ENCODE assay signal across 22 cellular contexts in genomic region chr10:43286076-43286805, GRCh38. TPM values are rescaled to one million over a fixed set of nuclear protein-coding genes. Genes with fewer than 3 reads are reported as not detected.
DNase-seq lines count a peak whose midpoint lies in the region; ATAC-seq and TF ChIP-seq lines count a peak whose summit lies in the region.
"Had no signal": no experiment of that assay in that cellular context is flagged by ENCODE, and none has a peak within 500 bp of the region (broad histone marks: within the 10 kb centered on the region; RNA-seq: fewer than 3 reads in every experiment).

No MANE protein-coding gene starts in this region.

- no peaks in the 10 kb centered on the region for H3K9me3 Mint-ChIP-seq in activated naive CD8-positive, alpha-beta T cell (ENCODE audit: low read depth)
- H3K9me3 Mint-ChIP-seq in activated naive CD8-positive, alpha-beta T cell treated with anti-CD3 and anti-CD28 coated beads for 36 hours, result no peaks in the 10 kb centered on the region
- H3K9me3 Mint-ChIP-seq in activated CD4-positive, alpha-beta memory T cell treated with anti-CD3 and anti-CD28 coated beads, Interleukin-2, amount 10 ng/mL, durations not matched to agents 7 days and 5 days, result no peaks in the 10 kb centered on the region
- H3K9me3 Mint-ChIP-seq in memory B cell (no peaks in the 10 kb centered on the region), glutamatergic neuron (ENCODE audit: unreplicated experiment) (peaks cover 4% of the 10 kb centered on the region)
- H3K9me3 Mint-ChIP-seq: stimulated activated naive B cell treated with anti-CD40 and anti-IgM and Interleukin-4, amounts not matched to agents 10 μg/mL and 1 μg/mL and 100 μg/mL, for 72 hours had no signal

- H3K4me1 Mint-ChIP-seq in activated naive CD8-positive, alpha-beta T cell (ENCODE audit: low read depth), result peaks cover 27% of the 10 kb centered on the region
- H3K4me1 Mint-ChIP-seq in activated naive CD8-positive, alpha-beta T cell treated with anti-CD3 and anti-CD28 coated beads for 36 hours, result peaks cover 18% of the 10 kb centered on the region
- peaks cover 51% of the 10 kb centered on the region for H3K4me1 Mint-ChIP-seq in activated CD4-positive, alpha-beta memory T cell treated with anti-CD3 and anti-CD28 coated beads, Interleukin-2, amount 10 ng/mL, durations not matched to agents 7 days and 5 days
- H3K4me1 Mint-ChIP-seq in memory B cell (peaks cover 13% of the 10 kb centered on the region), glutamatergic neuron (ENCODE audit: low read depth, unreplicated experiment) (peaks cover 2% of the 10 kb centered on the region)

- no peaks in the 10 kb centered on the region for H3K9me3 ChIP-seq in PC-3 (ENCODE audit: low read length)
- H3K9me3 ChIP-seq: esophagus muscularis mucosa, gastrocnemius medialis, Peyer's patch had no signal

- H3K36me3 ChIP-seq in PC-3 (ENCODE audit: low read depth, low read length), result no peaks in the 10 kb centered on the region
- H3K36me3 ChIP-seq: esophagus muscularis mucosa, gastrocnemius medialis, Peyer's patch had no signal

- H3K27ac ChIP-seq in PC-3 (ENCODE audit: low read length), result no peak overlapping the region
- H3K27ac ChIP-seq: esophagus muscularis mucosa, gastrocnemius medialis, KMS-11 had no signal

- H3K79me2 ChIP-seq in PC-3 (ENCODE audit: low read length), result no peaks in the 10 kb centered on the region

- H3K27me3 Mint-ChIP-seq in activated naive CD8-positive, alpha-beta T cell, result peaks cover 6% of the 10 kb centered on the region
- H3K27me3 Mint-ChIP-seq in activated naive CD8-positive, alpha-beta T cell treated with anti-CD3 and anti-CD28 coated beads for 36 hours, result no peaks in the 10 kb centered on the region
- H3K27me3 Mint-ChIP-seq in activated CD4-positive, alpha-beta memory T cell treated with anti-CD3 and anti-CD28 coated beads, Interleukin-2, amount 10 ng/mL, durations not matched to agents 7 days and 5 days, result peaks cover 14% of the 10 kb centered on the region
- H3K27me3 Mint-ChIP-seq in memory B cell (peaks cover 11% of the 10 kb centered on the region), glutamatergic neuron (ENCODE audit: unreplicated experiment) (peaks cover 6% of the 10 kb centered on the region)

- no peak overlapping the region for H3K4me2 ChIP-seq in PC-3 (ENCODE audit: low read length)
- H3K4me2 ChIP-seq: KMS-11 had no signal

- H3K9ac ChIP-seq in PC-3 (ENCODE audit: low read length), result no peak overlapping the region
- H3K9ac ChIP-seq: KMS-11 had no signal

- peak overlapping the region; percentile 76 for H3K4me3 Mint-ChIP-seq in activated naive CD8-positive, alpha-beta T cell
- no peak overlapping the region for H3K4me3 Mint-ChIP-seq in activated naive CD8-positive, alpha-beta T cell treated with anti-CD3 and anti-CD28 coated beads for 36 hours
- H3K4me3 Mint-ChIP-seq in activated CD4-positive, alpha-beta memory T cell treated with anti-CD3 and anti-CD28 coated beads, Interleukin-2, amount 10 ng/mL, durations not matched to agents 7 days and 5 days, result no peak overlapping the region
- no peak overlapping the region for H3K4me3 Mint-ChIP-seq in memory B cell
- H3K4me3 Mint-ChIP-seq in glutamatergic neuron (ENCODE audit: unreplicated experiment), result no peak overlapping the region
- H3K4me3 Mint-ChIP-seq: stimulated activated naive B cell treated with anti-CD40 and anti-IgM and Interleukin-4, amounts not matched to agents 10 μg/mL and 1 μg/mL and 100 μg/mL, for 72 hours had no signal

- H3F3A ChIP-seq in PC-3 (ENCODE audit: low read length, unreplicated experiment), result no peaks in the 10 kb centered on the region

- no peak overlapping the region for H3K4me3 ChIP-seq in PC-3 (ENCODE audit: low read length)
- H3K4me3 ChIP-seq: esophagus muscularis mucosa, gastrocnemius medialis, Peyer's patch, skin epidermis had no signal

- intact Hi-C loops in PC-3 (cut with micrococcal nuclease), result loop anchor here (10.0 kb wide), 1 partner anchor 141 kb away; no protein-coding TSS in a partner anchor

- H3K36me3 Mint-ChIP-seq in activated naive CD8-positive, alpha-beta T cell, result no peaks in the 10 kb centered on the region
- H3K36me3 Mint-ChIP-seq in activated naive CD8-positive, alpha-beta T cell treated with anti-CD3 and anti-CD28 coated beads for 36 hours, result no peaks in the 10 kb centered on the region
- H3K36me3 Mint-ChIP-seq in activated CD4-positive, alpha-beta memory T cell treated with anti-CD3 and anti-CD28 coated beads, Interleukin-2, amount 10 ng/mL, durations not matched to agents 7 days and 5 days (ENCODE audit: low read depth), result no peaks in the 10 kb centered on the region
- H3K36me3 Mint-ChIP-seq in memory B cell (no peaks in the 10 kb centered on the region), glutamatergic neuron (ENCODE audit: unreplicated experiment) (no peaks in the 10 kb centered on the region)
- H3K36me3 Mint-ChIP-seq: stimulated activated naive B cell treated with anti-CD40 and anti-IgM and Interleukin-4, amounts not matched to agents 10 μg/mL and 1 μg/mL and 100 μg/mL, for 72 hours had no signal

- POLR2A ChIA-PET in activated CD4-positive, alpha-beta memory T cell treated with anti-CD3 and anti-CD28 coated beads, Interleukin-2, amount 10 ng/mL, durations not matched to agents 7 days and 5 days (lab: Charles Lee), result interaction anchor here (1.8 to 2.4 kb wide), 6 partner anchors 8 to 165 kb away, joined by 4 to 10 read pairs (median 7); partner anchors contain the start of gene RASGEF1A
- POLR2A ChIA-PET in PC-3 (lab: Charles Lee; ENCODE audit: unreplicated experiment), result no interaction called here

- peak overlapping the region; percentile 88 for H3K27ac Mint-ChIP-seq in activated naive CD8-positive, alpha-beta T cell
- no peak overlapping the region for H3K27ac Mint-ChIP-seq in activated naive CD8-positive, alpha-beta T cell treated with anti-CD3 and anti-CD28 coated beads for 36 hours
- peak overlapping the region; percentile 88 for H3K27ac Mint-ChIP-seq in activated CD4-positive, alpha-beta memory T cell treated with anti-CD3 and anti-CD28 coated beads, Interleukin-2, amount 10 ng/mL, durations not matched to agents 7 days and 5 days
- H3K27ac Mint-ChIP-seq in memory B cell (peak overlapping the region; percentile 90), glutamatergic neuron (ENCODE audit: unreplicated experiment) (no peak overlapping the region)
- H3K27ac Mint-ChIP-seq: stimulated activated naive B cell treated with anti-CD40 and anti-IgM and Interleukin-4, amounts not matched to agents 10 μg/mL and 1 μg/mL and 100 μg/mL, for 72 hours had no signal

- DNase-seq in activated naive CD8-positive, alpha-beta T cell treated with anti-CD3 and anti-CD28 coated beads for 36 hours, result no peak
- no peak for DNase-seq in activated CD4-positive, alpha-beta memory T cell treated with anti-CD3 and anti-CD28 coated beads, Interleukin-2, amount 10 ng/mL, durations not matched to agents 7 days and 5 days
- DNase-seq in memory B cell (ENCODE audit: low spot score in 2 of 2) (no peak), PC-3 (no peak), amygdala (lab: John Stamatoyannopoulos, UW) (no peak), glutamatergic neuron (no peak)
- DNase-seq: activated gamma-delta T cell; Calu3; effector CD4-positive, alpha-beta T cell; gastrocnemius medialis; hypothalamus; NCI-H146; NCI-H510A treated with DMSO at 0.1 percent for 48 hours; nucleus accumbens; stimulated activated CD4-positive, alpha-beta T cell treated with anti-CD3 and anti-CD28 coated beads, Interleukin-2, amount 100 ng/mL, for 24 hours; stimulated activated naive B cell treated with anti-CD40 and anti-IgM and Interleukin-4, amounts not matched to agents 10 μg/mL and 1 μg/mL and 100 μg/mL, for 72 hours had no signal

- TF ChIP-seq CTCF in PC-3 (conservative IDR thresholded peaks at IDR 0.05; ENCODE audit: low read depth, low read length) (no peak), glutamatergic neuron (IDR thresholded peaks at IDR 0.05; ENCODE audit: partially characterized antibody, unreplicated experiment) (no peak)

- no peak overlapping the region for H2AFZ ChIP-seq in PC-3 (ENCODE audit: low read length)

- H4K20me1 ChIP-seq in PC-3 (ENCODE audit: low read length), result no peaks in the 10 kb centered on the region

- CTCF ChIA-PET in activated CD4-positive, alpha-beta memory T cell treated with anti-CD3 and anti-CD28 coated beads, Interleukin-2, amount 10 ng/mL, durations not matched to agents 7 days and 5 days (lab: Charles Lee), result interaction anchor here (1.1 kb wide), 1 partner anchor 20 kb away, joined by 3 read pairs; no protein-coding TSS in a partner anchor
- CTCF ChIA-PET in PC-3 (lab: Charles Lee), result no interaction called here

- H3K27me3 ChIP-seq in PC-3 (ENCODE audit: low read length), result peaks cover 13% of the 10 kb centered on the region; the same call in 1 of the 2 replicates
- H3K27me3 ChIP-seq: Peyer's patch had no signal

- H3K9me2 ChIP-seq in PC-3 (replicated peaks; ENCODE audit: low read length), result no peaks in the 10 kb centered on the region

- no TSS peak for BruUV-seq in PC-3 (replicated peaks; lab: Mats Ljungman, UMichigan)

- ATAC-seq in memory B cell (ENCODE audit: low read depth) (no peak), PC-3 (no peak)
- ATAC-seq: gastrocnemius medialis had no signal

- H3K4me1 ChIP-seq in PC-3 (ENCODE audit: insufficient read depth, low read length), result peaks cover 18% of the 10 kb centered on the region
- H3K4me1 ChIP-seq: esophagus muscularis mucosa, gastrocnemius medialis had no signal

RNA-seq across cellular contexts. Expression of gene RASGEF1A, which starts 19.4 kb away (rescaled TPM):
- under 1 TPM; 0.40 to 0.45 TPM for total RNA-seq in activated naive CD8-positive, alpha-beta T cell treated with anti-CD3 and anti-CD28 coated beads for 36 hours
- 1 to 10 TPM; 4.4 to 6.6 TPM for total RNA-seq in activated CD4-positive, alpha-beta memory T cell treated with anti-CD3 and anti-CD28 coated beads, Interleukin-2, amount 10 ng/mL, durations not matched to agents 7 days and 5 days
- total RNA-seq in PC-3 (2014; rRNA removed) (not detected in 2 replicates), glutamatergic neuron (ENCODE audit: unreplicated experiment) (5.7 TPM)
- total RNA-seq: Daoy had no signal

Comparison
In these comparisons a context has a peak if more than half of its experiments do, and no peak if none do; other contexts are left out.
1. H3K27ac Mint-ChIP-seq: peak in activated naive CD8-positive, alpha-beta T cell (single experiment), activated CD4-positive, alpha-beta memory T cell treated with anti-CD3 and anti-CD28 coated beads, Interleukin-2, amount 10 ng/mL, durations not matched to agents 7 days and 5 days (single experiment) and memory B cell (single experiment); none in activated naive CD8-positive, alpha-beta T cell treated with anti-CD3 and anti-CD28 coated beads for 36 hours (single experiment) and glutamatergic neuron (single experiment).